ENCODE assay signal across 8 cellular contexts in the genomic region with DNA sequence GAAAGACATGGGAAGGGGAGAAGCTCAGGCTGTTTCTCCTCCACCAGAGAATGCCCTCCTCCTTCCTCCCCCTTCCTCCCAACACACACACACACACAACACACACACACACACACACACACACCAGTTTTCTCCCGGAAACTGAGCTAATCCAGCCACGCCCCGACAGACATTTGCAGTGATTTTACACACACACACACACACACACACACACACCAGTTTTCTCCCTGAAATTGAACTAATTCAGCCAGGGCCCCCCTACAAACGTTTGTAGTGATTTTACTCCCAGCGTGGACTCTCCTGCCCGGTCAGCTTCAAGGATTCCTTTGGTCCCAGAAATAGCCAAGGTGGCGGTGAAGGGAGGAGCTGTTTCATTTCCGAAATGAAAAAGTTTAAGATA. TPM values are rescaled to one million over a fixed set of nuclear protein-coding genes. Genes with fewer than 3 reads are reported as not detected.
DNase-seq lines count a peak whose midpoint lies in the region; ATAC-seq and TF ChIP-seq lines count a peak whose summit lies in the region.

No MANE protein-coding gene starts in this region.

- intact Hi-C loops in upper lobe of right lung (cut with DNase I), result no loop called here

- peak; percentile 43 to 65 (median 59) for DNase-seq in NCI-H1417 (lab: John Stamatoyannopoulos, UW)
- no peak for DNase-seq in NCI-H1417 treated with DMSO at 0.1 percent for 48 hours (lab: John Stamatoyannopoulos, UW)
- peak; percentile 40 for DNase-seq in epithelial cell of esophagus (ENCODE audit: low read depth)
- peak; percentile 18 for DNase-seq in midbrain (lab: John Stamatoyannopoulos, UW)
- DNase-seq in upper lobe of right lung, result peak; percentile 69
- no peak for DNase-seq in HUDEP-2 (lab: John Stamatoyannopoulos, UW; ENCODE audit: unreplicated experiment in 76 of 76)
- no peak for DNase-seq in GM13976 (ENCODE audit: low spot score)

- H3K4me1 Mint-ChIP-seq in T-helper 1 cell treated with Interleukin-12 subunit alpha and Interleukin-12 subunit beta and Interleukin-4 antibody, amounts not matched to agents 30 μg/mL and 1 μg/mL, for 36 hours (ENCODE audit: low read depth), result peaks cover 5% of the 10 kb centered on the region

- no peaks in the 10 kb centered on the region for H3K9me3 Mint-ChIP-seq in T-helper 1 cell treated with Interleukin-12 subunit alpha and Interleukin-12 subunit beta and Interleukin-4 antibody, amounts not matched to agents 30 μg/mL and 1 μg/mL, for 36 hours

- peak overlapping the region; percentile 71 for H3K4me3 Mint-ChIP-seq in T-helper 1 cell treated with Interleukin-12 subunit alpha and Interleukin-12 subunit beta and Interleukin-4 antibody, amounts not matched to agents 30 μg/mL and 1 μg/mL, for 36 hours

- peak overlapping the region; percentile 80 for H3K27ac ChIP-seq in upper lobe of right lung

- peaks cover 4% of the 10 kb centered on the region for H3K4me1 ChIP-seq in upper lobe of right lung

- H3K36me3 ChIP-seq in upper lobe of right lung, result no peaks in the 10 kb centered on the region

- peak; percentile 75 for ATAC-seq in upper lobe of right lung

- H3K4me3 ChIP-seq in epithelial cell of esophagus (ENCODE audit: low read length) (peak overlapping the region; percentile 49), upper lobe of right lung (peak overlapping the region; percentile 75)

- no peak overlapping the region for H3K27ac Mint-ChIP-seq in T-helper 1 cell treated with Interleukin-12 subunit alpha and Interleukin-12 subunit beta and Interleukin-4 antibody, amounts not matched to agents 30 μg/mL and 1 μg/mL, for 36 hours

- H3K36me3 Mint-ChIP-seq in T-helper 1 cell treated with Interleukin-12 subunit alpha and Interleukin-12 subunit beta and Interleukin-4 antibody, amounts not matched to agents 30 μg/mL and 1 μg/mL, for 36 hours (ENCODE audit: low read depth), result no peaks in the 10 kb centered on the region

- H3K27me3 ChIP-seq in upper lobe of right lung, result no peaks in the 10 kb centered on the region

- in situ Hi-C loops in GM13976 (cut with MboI; ENCODE audit: low sequenced_read_pairs, unreplicated experiment), result no loop called here

- TF ChIP-seq CTCF in epithelial cell of esophagus (IDR thresholded peaks at IDR 0.05; ENCODE audit: insufficient read depth, low read depth, low read length, missing control alignments) (no peak), upper lobe of right lung (IDR thresholded peaks at IDR 0.05) (no peak), GM13976 (IDR thresholded peaks at IDR 0.05; ENCODE audit: borderline replicate concordance, control extremely low read depth, extremely low read depth, insufficient read depth, missing control alignments) (no peak)

- H3K27me3 Mint-ChIP-seq in T-helper 1 cell treated with Interleukin-12 subunit alpha and Interleukin-12 subunit beta and Interleukin-4 antibody, amounts not matched to agents 30 μg/mL and 1 μg/mL, for 36 hours (ENCODE audit: low read depth), result peaks cover 12% of the 10 kb centered on the region

- no peaks in the 10 kb centered on the region for H3K9me3 ChIP-seq in upper lobe of right lung

RNA-seq across cellular contexts. Expression of gene STX18, which starts 32.9 kb away (rescaled TPM):
- 22.1 TPM for total RNA-seq in upper lobe of right lung

Comparison
In these comparisons a context has a peak if more than half of its experiments do, and no peak if none do; other contexts are left out.
1. DNase-seq: peak in NCI-H1417 (3 of 3), epithelial cell of esophagus (single experiment), midbrain (single experiment) and upper lobe of right lung (single experiment); none in NCI-H1417 treated with DMSO at 0.1 percent for 48 hours (single experiment), HUDEP-2 (0 of 76) and GM13976 (single experiment).